In the genomic region with DNA sequence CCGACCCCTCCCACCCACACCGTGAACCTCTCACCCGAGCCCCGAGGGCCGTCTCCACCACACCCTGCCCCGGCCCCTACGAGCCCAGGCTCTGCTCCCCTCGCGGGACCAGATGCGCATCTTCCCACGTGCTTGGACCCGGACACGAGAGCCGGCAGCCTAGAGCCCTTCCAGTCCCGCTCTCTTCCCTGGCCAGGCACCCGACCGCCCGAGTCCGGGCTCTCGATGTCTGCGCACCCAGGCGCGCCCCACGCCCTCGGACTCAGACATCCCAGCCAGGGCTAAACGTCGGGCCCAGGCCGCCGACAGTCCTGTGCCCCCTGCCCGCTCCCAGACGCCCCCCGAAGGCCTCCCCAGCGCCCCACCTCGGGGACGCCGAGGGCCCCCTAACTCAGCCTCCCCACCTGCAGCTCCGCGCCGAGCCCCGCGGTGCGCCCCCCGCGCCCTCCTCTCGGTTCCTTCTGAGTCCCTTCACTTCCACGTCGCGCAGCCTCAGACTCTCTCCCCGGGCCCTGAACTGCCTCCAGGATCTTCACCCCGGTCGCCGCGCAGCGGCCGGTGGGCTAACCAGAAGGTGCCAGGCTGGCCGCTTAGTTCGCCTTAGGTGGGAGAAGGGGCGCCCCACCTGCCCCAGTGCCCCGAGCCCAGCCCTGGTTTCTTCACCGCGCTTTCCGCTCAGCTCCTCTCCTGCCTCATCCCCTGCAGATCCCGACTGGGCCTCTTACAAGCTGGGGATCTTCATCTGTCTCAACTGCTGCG, we compare ENCODE assay signal across 8 cellular contexts. TPM values are rescaled to one million over a fixed set of nuclear protein-coding genes. Genes with fewer than 3 reads are reported as not detected.
DNase-seq lines count a peak whose midpoint lies in the region; ATAC-seq, FAIRE-seq and TF ChIP-seq lines count a peak whose summit lies in the region.

No MANE protein-coding gene starts in this region.

- H3K27ac Mint-ChIP-seq in CD8-positive, alpha-beta T cell: no peak overlapping the region

- H3K27me3 ChIP-seq in CD8-positive, alpha-beta T cell (ENCODE audit: insufficient read depth, low read length): peaks cover 12% of the 10 kb centered on the region
- H3K27me3 ChIP-seq in ectodermal cell (ENCODE audit: control insufficient read depth, insufficient read depth, low read length, poor library complexity, severe bottlenecking): peaks cover 59% of the 10 kb centered on the region
- no peaks in the 10 kb centered on the region for H3K27me3 ChIP-seq in vagina

- H3K4me1 Mint-ChIP-seq in CD8-positive, alpha-beta T cell (ENCODE audit: low read depth): peaks cover 13% of the 10 kb centered on the region

- H3K4me1 ChIP-seq in CD8-positive, alpha-beta T cell (ENCODE audit: insufficient read depth, low read length): peaks cover 7% of the 10 kb centered on the region
- H3K4me1 ChIP-seq in ectodermal cell (ENCODE audit: control insufficient read depth, insufficient read depth, low read length) (peaks cover 9% of the 10 kb centered on the region), mucosa of descending colon (ENCODE audit: low read depth) (peaks cover 14% of the 10 kb centered on the region), vagina (peaks cover 11% of the 10 kb centered on the region)

- H3K36me3 Mint-ChIP-seq in CD8-positive, alpha-beta T cell: no peaks in the 10 kb centered on the region

- no peak overlapping the region for H3K4me3 ChIP-seq in CD8-positive, alpha-beta T cell (ENCODE audit: low read depth, low read length)
- H3K4me3 ChIP-seq in ectodermal cell (ENCODE audit: insufficient read depth, low read depth, low read length): peak overlapping the region; percentile 41
- H3K4me3 ChIP-seq in mucosa of descending colon: peak overlapping the region; percentile 22
- peak overlapping the region; percentile 41 to 44 for H3K4me3 ChIP-seq in vagina

- no peaks in the 10 kb centered on the region for H3K9me3 Mint-ChIP-seq in CD8-positive, alpha-beta T cell

- POLR2A ChIA-PET in CD8-positive, alpha-beta T cell (lab: Charles Lee): no interaction called here

- H3K36me3 ChIP-seq in CD8-positive, alpha-beta T cell (ENCODE audit: insufficient read depth, low read length): no peaks in the 10 kb centered on the region
- H3K36me3 ChIP-seq in ectodermal cell (ENCODE audit: control insufficient read depth, insufficient read depth, low read length) (no peaks in the 10 kb centered on the region), mucosa of descending colon (ENCODE audit: low read depth) (no peaks in the 10 kb centered on the region), vagina (no peaks in the 10 kb centered on the region)

- WGBS in ectodermal cell, 2 experiments: 9 to 10% methylated on average over 64 of the region's 64 CpGs

- H3K27ac ChIP-seq in CD8-positive, alpha-beta T cell (ENCODE audit: low read depth, low read length): no peak overlapping the region
- H3K27ac ChIP-seq in ectodermal cell (ENCODE audit: insufficient read depth, low read depth, low read length, poor library complexity, severe bottlenecking): no peak overlapping the region
- no peak overlapping the region for H3K27ac ChIP-seq in vagina

- peak overlapping the region; percentile 76 for H3K4me3 Mint-ChIP-seq in CD8-positive, alpha-beta T cell

- CTCF ChIA-PET in CD8-positive, alpha-beta T cell (lab: Charles Lee): no interaction called here

- H3K9me3 ChIP-seq in CD8-positive, alpha-beta T cell (ENCODE audit: low read length): no peaks in the 10 kb centered on the region
- H3K9me3 ChIP-seq in ectodermal cell (ENCODE audit: control insufficient read depth, low read length) (no peaks in the 10 kb centered on the region), mucosa of descending colon (no peaks in the 10 kb centered on the region), vagina (no peaks in the 10 kb centered on the region)

- no peak for ATAC-seq in CD8-positive, alpha-beta T cell
- ATAC-seq in mucosa of descending colon (peak; percentile 60), GM18517 (IDR thresholded peaks at IDR 0.05; ENCODE audit: unreplicated experiment) (no peak)

- no peak for FAIRE-seq in GM19239 (lab: Jason Lieb, UNC)

- H3K27me3 Mint-ChIP-seq in CD8-positive, alpha-beta T cell (ENCODE audit: low read depth): peaks cover 45% of the 10 kb centered on the region

- TF ChIP-seq CTCF in CD8-positive, alpha-beta T cell (IDR thresholded peaks at IDR 0.05): no peak
- no peak for TF ChIP-seq CTCF in mucosa of descending colon (IDR thresholded peaks at IDR 0.05)
- no peak for TF ChIP-seq CTCF in vagina (IDR thresholded peaks at IDR 0.05)

- intact Hi-C loops in CD8-positive, alpha-beta T cell (cut with DNase I, micrococcal nuclease): no loop called here
- intact Hi-C loops in mucosa of descending colon (cut with DNase I, micrococcal nuclease) (no loop called here), vagina (cut with DNase I) (no loop called here)

- DNase-seq in CD8-positive, alpha-beta T cell: no peak
- DNase-seq in NCI-H69 (lab: John Stamatoyannopoulos, UW) (peak; percentile 21), mucosa of descending colon (peak in 2 of 3 donors; percentile 49 to 60), vagina (ENCODE audit: extremely low spot score in 2 of 2) (no peak), GM19239 (ENCODE audit: insufficient read length, low spot score) (no peak), OCI-M1 (lab: John Stamatoyannopoulos, UW) (no peak)

- no peak for TF ChIP-seq POLR2A in vagina (IDR thresholded peaks at IDR 0.05)

RNA-seq across cellular contexts. Expression of a gene that starts 0.7 kb away (rescaled TPM):
- total RNA-seq in CD8-positive, alpha-beta T cell: 1 to 10 TPM in 1 of 2 experiments, under 1 TPM in 1; 0.14 to 1.3 TPM
- 3.0 TPM for polyA plus RNA-seq in ectodermal cell (2013, experiment 1 of 4)
- 1.3 TPM for polyA plus RNA-seq in ectodermal cell (2013, experiment 2 of 4)
- 0.53 TPM for polyA plus RNA-seq in ectodermal cell (2013, experiment 3 of 4)
- polyA plus RNA-seq in ectodermal cell (2013, experiment 4 of 4): 0.65 TPM
- total RNA-seq in mucosa of descending colon (10 to 100 TPM in 2 of 3 donors, 1 to 10 TPM in 1; 7.3 to 15.9 (median 12.1) TPM), vagina (14.0 TPM)

RNA-seq across cellular contexts. Expression of a gene that starts 16.4 kb away (rescaled TPM):
- total RNA-seq in CD8-positive, alpha-beta T cell: 1 to 10 TPM; 8.4 to 8.9 TPM
- polyA plus RNA-seq in ectodermal cell (2013, experiment 1 of 4): 19.2 TPM
- polyA plus RNA-seq in ectodermal cell (2013, experiment 2 of 4): 19.7 TPM
- polyA plus RNA-seq in ectodermal cell (2013, experiment 3 of 4): 15.7 TPM
- 18.3 TPM for polyA plus RNA-seq in ectodermal cell (2013, experiment 4 of 4)
- total RNA-seq in mucosa of descending colon (10 to 100 TPM; 16.1 to 18.3 (median 16.3) TPM), vagina (5.6 TPM)

RNA-seq across cellular contexts. Expression of a gene that starts 48.4 kb away (rescaled TPM):
- total RNA-seq in CD8-positive, alpha-beta T cell: 1 to 10 TPM in 1 of 2 experiments, under 1 TPM in 1; 0.79 to 1.5 TPM
- 15.0 TPM for polyA plus RNA-seq in ectodermal cell (2013, experiment 1 of 4)
- polyA plus RNA-seq in ectodermal cell (2013, experiment 2 of 4): 11.6 TPM
- 11.2 TPM for polyA plus RNA-seq in ectodermal cell (2013, experiment 3 of 4)
- polyA plus RNA-seq in ectodermal cell (2013, experiment 4 of 4): 13.1 TPM
- total RNA-seq in mucosa of descending colon: 10 to 100 TPM; 22.9 to 27.9 (median 24.1) TPM
- 21.1 TPM for total RNA-seq in vagina

Comparison
In these comparisons a context has a peak if more than half of its experiments do, and no peak if none do; other contexts are left out.
1. DNase-seq: peak in NCI-H69 (single experiment) and mucosa of descending colon (2 of 3); none in CD8-positive, alpha-beta T cell (0 of 7), vagina (0 of 2), GM19239 (single experiment) and OCI-M1 (single experiment).